In genomic region chr19:57746580-57747471, GRCh38 we compare ENCODE assay signal across 1 cellular context.
TF ChIP-seq lines count a peak whose summit lies in the region.

ZNF776 (plus strand) TSS chr19:57746815; CDS start chr19:57747059, 244 bp downstream.

TF ChIP-seq in K562, 482 proteins besides CTCF, POLR2A, EP300 and RAD21 (continued from another document and continues in another):
- TF ChIP-seq ATF1 (CRISPR knock-in tag; IDR thresholded peaks at IDR 0.05) (no peak), ATF1 (tag; IDR thresholded peaks at IDR 0.05) (peak; percentile 52), NKRF (IDR thresholded peaks at IDR 0.05; ENCODE audit: borderline replicate concordance) (peak; percentile 60; the same call in 1 of the 2 replicates), PML (IDR thresholded peaks at IDR 0.05; ENCODE audit: low read length) (peak; percentile 45; the same call in 1 of the 2 replicates), GTF2E2 (tag; IDR thresholded peaks at IDR 0.05) (no peak), SNIP1 (IDR thresholded peaks at IDR 0.05; ENCODE audit: low read depth) (no peak), KDM4B (IDR thresholded peaks at IDR 0.05; ENCODE audit: borderline replicate concordance in 2 of 2, low read depth in 1 of 2) (peak in 1 of 2 experiments; percentile 22; a peak in 1 of 4 replicates), SAP30 (IDR thresholded peaks at IDR 0.05; ENCODE audit: borderline replicate concordance, insufficient read depth, low read depth, low read length, poor library complexity, severe bottlenecking) (no peak), SIN3B (IDR thresholded peaks at IDR 0.05; ENCODE audit: low read depth) (no peak), CHD2 (IDR thresholded peaks at IDR 0.05; ENCODE audit: low read depth, low read length) (peak; percentile 60), NCOA4 (IDR thresholded peaks at IDR 0.05; ENCODE audit: partially characterized antibody) (no peak), EHMT2 (IDR thresholded peaks at IDR 0.05) (peak; percentile 71; the same call in 1 of the 2 replicates), ZHX1 (conservative IDR thresholded peaks at IDR 0.05; ENCODE audit: low read length) (no peak), ZNF280A (IDR thresholded peaks at IDR 0.05; ENCODE audit: low read depth, partially characterized antibody) (no peak), ZNF184 (CRISPR knock-in tag; IDR thresholded peaks at IDR 0.05) (no peak), HIVEP1 (CRISPR knock-in tag; IDR thresholded peaks at IDR 0.05) (no peak), ZNF282 (CRISPR knock-in tag; IDR thresholded peaks at IDR 0.05) (no peak), HCFC1 (IDR thresholded peaks at IDR 0.05; ENCODE audit: low read depth, low read length) (peak; percentile 96), TRIM28 (IDR thresholded peaks at IDR 0.05) (no peak), ZNF77 (CRISPR knock-in tag; IDR thresholded peaks at IDR 0.05) (no peak), ZNF175 (CRISPR knock-in tag; IDR thresholded peaks at IDR 0.05; ENCODE audit: low read depth) (no peak), ZNF12 (CRISPR knock-in tag; IDR thresholded peaks at IDR 0.05) (no peak), SRSF3 (IDR thresholded peaks at IDR 0.05; ENCODE audit: insufficient read depth, low read length) (no peak), NR2F6 (CRISPR knock-in tag; IDR thresholded peaks at IDR 0.05) (no peak), SMARCB1 (IDR thresholded peaks at IDR 0.05; ENCODE audit: insufficient read length, low read depth) (no peak), SP2 (IDR thresholded peaks at IDR 0.05; ENCODE audit: extremely low read depth, low read depth, low read length, poor library complexity, severe bottlenecking) (peak; percentile 71), MGA (IDR thresholded peaks at IDR 0.05) (peak; percentile 43), ZKSCAN1 (IDR thresholded peaks at IDR 0.05; ENCODE audit: low read depth, low read length) (no peak), MYC (IDR thresholded peaks at IDR 0.05; ENCODE audit: low read depth, low read length) (no peak), MYC (CRISPR knock-in tag; IDR thresholded peaks at IDR 0.05; ENCODE audit: borderline replicate concordance, low read depth) (no peak), TSC22D4 (tag; IDR thresholded peaks at IDR 0.05) (no peak), MCM7 (IDR thresholded peaks at IDR 0.05) (no peak), CHCHD3 (CRISPR knock-in tag; IDR thresholded peaks at IDR 0.05) (no peak), MAZ (CRISPR knock-in tag; conservative IDR thresholded peaks at IDR 0.05 in 1 of 2, IDR thresholded peaks at IDR 0.05 in 1 of 2) (peak; percentile 42 to 52; a peak in 3 of 4 replicates), SRSF7 (optimal IDR thresholded peaks at IDR 0.05; ENCODE audit: low read depth, low read length) (no peak), NR2C1 (IDR thresholded peaks at IDR 0.05) (no peak), NR2C1 (tag; IDR thresholded peaks at IDR 0.05) (no peak), PCBP2 (IDR thresholded peaks at IDR 0.05; ENCODE audit: low read depth, low read length, poor library complexity, severe bottlenecking) (no peak), SMAD4 (CRISPR knock-in tag; conservative IDR thresholded peaks at IDR 0.05) (0 out of 2 replicates have a peak, but pooled peaks have one; percentile 11), BMI1 (IDR thresholded peaks at IDR 0.05; ENCODE audit: low read length) (no peak)
- TF ChIP-seq, protein P1, sequence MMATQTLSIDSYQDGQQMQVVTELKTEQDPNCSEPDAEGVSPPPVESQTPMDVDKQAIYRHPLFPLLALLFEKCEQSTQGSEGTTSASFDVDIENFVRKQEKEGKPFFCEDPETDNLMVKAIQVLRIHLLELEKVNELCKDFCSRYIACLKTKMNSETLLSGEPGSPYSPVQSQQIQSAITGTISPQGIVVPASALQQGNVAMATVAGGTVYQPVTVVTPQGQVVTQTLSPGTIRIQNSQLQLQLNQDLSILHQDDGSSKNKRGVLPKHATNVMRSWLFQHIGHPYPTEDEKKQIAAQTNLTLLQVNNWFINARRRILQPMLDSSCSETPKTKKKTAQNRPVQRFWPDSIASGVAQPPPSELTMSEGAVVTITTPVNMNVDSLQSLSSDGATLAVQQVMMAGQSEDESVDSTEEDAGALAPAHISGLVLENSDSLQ (IDR thresholded peaks at IDR 0.05): peak; percentile 99
- TF ChIP-seq, protein P2, sequence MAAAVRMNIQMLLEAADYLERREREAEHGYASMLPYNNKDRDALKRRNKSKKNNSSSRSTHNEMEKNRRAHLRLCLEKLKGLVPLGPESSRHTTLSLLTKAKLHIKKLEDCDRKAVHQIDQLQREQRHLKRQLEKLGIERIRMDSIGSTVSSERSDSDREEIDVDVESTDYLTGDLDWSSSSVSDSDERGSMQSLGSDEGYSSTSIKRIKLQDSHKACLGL (CRISPR knock-in tag; IDR thresholded peaks at IDR 0.05; ENCODE audit: borderline replicate concordance, poor library complexity, severe bottlenecking): no peak
- TF ChIP-seq, protein P3, sequence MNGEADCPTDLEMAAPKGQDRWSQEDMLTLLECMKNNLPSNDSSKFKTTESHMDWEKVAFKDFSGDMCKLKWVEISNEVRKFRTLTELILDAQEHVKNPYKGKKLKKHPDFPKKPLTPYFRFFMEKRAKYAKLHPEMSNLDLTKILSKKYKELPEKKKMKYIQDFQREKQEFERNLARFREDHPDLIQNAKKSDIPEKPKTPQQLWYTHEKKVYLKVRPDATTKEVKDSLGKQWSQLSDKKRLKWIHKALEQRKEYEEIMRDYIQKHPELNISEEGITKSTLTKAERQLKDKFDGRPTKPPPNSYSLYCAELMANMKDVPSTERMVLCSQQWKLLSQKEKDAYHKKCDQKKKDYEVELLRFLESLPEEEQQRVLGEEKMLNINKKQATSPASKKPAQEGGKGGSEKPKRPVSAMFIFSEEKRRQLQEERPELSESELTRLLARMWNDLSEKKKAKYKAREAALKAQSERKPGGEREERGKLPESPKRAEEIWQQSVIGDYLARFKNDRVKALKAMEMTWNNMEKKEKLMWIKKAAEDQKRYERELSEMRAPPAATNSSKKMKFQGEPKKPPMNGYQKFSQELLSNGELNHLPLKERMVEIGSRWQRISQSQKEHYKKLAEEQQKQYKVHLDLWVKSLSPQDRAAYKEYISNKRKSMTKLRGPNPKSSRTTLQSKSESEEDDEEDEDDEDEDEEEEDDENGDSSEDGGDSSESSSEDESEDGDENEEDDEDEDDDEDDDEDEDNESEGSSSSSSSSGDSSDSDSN (IDR thresholded peaks at IDR 0.05; ENCODE audit: borderline replicate concordance in 1 of 2, low read depth in 2 of 2, low read length in 2 of 2): no peak
